Comparison of ENCODE assay signal across 1 cellular context in the genomic region with DNA sequence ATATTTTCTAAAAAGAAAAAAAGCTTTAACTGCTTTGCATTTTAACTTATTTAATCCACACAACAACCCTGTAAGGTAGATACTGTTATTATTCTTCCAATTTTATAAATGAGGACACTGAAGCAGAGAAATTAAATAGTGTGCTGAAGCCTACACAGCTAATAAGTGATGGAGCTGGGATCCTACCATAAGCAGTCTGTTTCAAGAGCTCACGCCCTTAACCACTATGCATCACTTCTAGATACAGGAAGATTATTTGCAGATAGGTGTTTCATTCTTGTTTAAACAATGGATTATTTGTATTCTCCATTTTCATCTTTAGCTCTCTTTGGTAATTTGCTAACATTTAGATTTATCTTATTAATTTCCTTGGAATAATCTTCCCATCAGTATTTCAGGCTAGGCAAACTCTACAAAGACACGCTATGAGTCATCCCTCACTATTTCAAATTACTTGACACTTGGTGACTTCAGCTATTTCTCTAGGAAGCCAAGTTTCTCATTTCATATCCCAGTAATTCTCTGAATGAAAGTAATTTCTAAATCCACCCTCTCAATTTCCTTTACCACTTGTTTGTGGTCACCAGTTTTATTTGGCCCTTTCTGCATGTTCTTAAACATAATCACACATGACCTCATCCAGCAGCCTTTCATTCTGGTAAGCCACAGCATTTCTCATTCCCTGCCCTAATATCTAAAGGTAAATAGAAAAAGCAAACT.
TF ChIP-seq lines count a peak whose summit lies in the region.

No MANE protein-coding gene starts in this region.

TF ChIP-seq in GM23338, 12 proteins besides CTCF, POLR2A, EP300 and RAD21 (continued from another document):
- TF ChIP-seq, protein P1, sequence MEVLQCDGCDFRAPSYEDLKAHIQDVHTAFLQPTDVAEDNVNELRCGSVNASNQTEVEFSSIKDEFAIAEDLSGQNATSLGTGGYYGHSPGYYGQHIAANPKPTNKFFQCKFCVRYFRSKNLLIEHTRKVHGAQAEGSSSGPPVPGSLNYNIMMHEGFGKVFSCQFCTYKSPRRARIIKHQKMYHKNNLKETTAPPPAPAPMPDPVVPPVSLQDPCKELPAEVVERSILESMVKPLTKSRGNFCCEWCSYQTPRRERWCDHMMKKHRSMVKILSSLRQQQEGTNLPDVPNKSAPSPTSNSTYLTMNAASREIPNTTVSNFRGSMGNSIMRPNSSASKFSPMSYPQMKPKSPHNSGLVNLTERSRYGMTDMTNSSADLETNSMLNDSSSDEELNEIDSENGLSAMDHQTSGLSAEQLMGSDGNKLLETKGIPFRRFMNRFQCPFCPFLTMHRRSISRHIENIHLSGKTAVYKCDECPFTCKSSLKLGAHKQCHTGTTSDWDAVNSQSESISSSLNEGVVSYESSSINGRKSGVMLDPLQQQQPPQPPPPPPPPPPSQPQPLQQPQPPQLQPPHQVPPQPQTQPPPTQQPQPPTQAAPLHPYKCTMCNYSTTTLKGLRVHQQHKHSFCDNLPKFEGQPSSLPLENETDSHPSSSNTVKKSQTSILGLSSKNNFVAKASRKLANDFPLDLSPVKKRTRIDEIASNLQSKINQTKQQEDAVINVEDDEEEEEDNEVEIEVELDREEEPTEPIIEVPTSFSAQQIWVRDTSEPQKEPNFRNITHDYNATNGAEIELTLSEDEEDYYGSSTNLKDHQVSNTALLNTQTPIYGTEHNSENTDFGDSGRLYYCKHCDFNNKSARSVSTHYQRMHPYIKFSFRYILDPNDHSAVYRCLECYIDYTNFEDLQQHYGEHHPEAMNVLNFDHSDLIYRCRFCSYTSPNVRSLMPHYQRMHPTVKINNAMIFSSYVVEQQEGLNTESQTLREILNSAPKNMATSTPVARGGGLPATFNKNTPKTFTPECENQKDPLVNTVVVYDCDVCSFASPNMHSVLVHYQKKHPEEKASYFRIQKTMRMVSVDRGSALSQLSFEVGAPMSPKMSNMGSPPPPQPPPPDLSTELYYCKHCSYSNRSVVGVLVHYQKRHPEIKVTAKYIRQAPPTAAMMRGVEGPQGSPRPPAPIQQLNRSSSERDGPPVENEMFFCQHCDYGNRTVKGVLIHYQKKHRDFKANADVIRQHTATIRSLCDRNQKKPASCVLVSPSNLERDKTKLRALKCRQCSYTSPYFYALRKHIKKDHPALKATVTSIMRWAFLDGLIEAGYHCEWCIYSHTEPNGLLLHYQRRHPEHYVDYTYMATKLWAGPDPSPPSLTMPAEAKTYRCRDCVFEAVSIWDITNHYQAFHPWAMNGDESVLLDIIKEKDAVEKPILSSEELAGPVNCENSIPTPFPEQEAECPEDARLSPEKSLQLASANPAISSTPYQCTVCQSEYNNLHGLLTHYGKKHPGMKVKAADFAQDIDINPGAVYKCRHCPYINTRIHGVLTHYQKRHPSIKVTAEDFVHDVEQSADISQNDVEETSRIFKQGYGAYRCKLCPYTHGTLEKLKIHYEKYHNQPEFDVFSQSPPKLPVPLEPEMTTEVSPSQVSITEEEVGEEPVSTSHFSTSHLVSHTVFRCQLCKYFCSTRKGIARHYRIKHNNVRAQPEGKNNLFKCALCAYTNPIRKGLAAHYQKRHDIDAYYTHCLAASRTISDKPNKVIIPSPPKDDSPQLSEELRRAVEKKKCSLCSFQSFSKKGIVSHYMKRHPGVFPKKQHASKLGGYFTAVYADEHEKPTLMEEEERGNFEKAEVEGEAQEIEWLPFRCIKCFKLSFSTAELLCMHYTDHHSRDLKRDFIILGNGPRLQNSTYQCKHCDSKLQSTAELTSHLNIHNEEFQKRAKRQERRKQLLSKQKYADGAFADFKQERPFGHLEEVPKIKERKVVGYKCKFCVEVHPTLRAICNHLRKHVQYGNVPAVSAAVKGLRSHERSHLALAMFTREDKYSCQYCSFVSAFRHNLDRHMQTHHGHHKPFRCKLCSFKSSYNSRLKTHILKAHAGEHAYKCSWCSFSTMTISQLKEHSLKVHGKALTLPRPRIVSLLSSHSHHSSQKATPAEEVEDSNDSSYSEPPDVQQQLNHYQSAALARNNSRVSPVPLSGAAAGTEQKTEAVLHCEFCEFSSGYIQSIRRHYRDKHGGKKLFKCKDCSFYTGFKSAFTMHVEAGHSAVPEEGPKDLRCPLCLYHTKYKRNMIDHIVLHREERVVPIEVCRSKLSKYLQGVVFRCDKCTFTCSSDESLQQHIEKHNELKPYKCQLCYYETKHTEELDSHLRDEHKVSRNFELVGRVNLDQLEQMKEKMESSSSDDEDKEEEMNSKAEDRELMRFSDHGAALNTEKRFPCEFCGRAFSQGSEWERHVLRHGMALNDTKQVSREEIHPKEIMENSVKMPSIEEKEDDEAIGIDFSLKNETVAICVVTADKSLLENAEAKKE (CRISPR knock-in tag; IDR thresholded peaks at IDR 0.05), result no peak
- TF ChIP-seq, protein P2, sequence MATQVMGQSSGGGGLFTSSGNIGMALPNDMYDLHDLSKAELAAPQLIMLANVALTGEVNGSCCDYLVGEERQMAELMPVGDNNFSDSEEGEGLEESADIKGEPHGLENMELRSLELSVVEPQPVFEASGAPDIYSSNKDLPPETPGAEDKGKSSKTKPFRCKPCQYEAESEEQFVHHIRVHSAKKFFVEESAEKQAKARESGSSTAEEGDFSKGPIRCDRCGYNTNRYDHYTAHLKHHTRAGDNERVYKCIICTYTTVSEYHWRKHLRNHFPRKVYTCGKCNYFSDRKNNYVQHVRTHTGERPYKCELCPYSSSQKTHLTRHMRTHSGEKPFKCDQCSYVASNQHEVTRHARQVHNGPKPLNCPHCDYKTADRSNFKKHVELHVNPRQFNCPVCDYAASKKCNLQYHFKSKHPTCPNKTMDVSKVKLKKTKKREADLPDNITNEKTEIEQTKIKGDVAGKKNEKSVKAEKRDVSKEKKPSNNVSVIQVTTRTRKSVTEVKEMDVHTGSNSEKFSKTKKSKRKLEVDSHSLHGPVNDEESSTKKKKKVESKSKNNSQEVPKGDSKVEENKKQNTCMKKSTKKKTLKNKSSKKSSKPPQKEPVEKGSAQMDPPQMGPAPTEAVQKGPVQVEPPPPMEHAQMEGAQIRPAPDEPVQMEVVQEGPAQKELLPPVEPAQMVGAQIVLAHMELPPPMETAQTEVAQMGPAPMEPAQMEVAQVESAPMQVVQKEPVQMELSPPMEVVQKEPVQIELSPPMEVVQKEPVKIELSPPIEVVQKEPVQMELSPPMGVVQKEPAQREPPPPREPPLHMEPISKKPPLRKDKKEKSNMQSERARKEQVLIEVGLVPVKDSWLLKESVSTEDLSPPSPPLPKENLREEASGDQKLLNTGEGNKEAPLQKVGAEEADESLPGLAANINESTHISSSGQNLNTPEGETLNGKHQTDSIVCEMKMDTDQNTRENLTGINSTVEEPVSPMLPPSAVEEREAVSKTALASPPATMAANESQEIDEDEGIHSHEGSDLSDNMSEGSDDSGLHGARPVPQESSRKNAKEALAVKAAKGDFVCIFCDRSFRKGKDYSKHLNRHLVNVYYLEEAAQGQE (IDR thresholded peaks at IDR 0.05; ENCODE audit: unreplicated experiment), result no peak
- TF ChIP-seq STAT1 (IDR thresholded peaks at IDR 0.05; ENCODE audit: unreplicated experiment), result no peak
